In genomic region chr3:141320399-141321108, GRCh38 we compare ENCODE assay signal across 19 cellular contexts. TPM values are rescaled to one million over a fixed set of nuclear protein-coding genes. Genes with fewer than 3 reads are reported as not detected.
DNase-seq lines count a peak whose midpoint lies in the region; ATAC-seq and TF ChIP-seq lines count a peak whose summit lies in the region.
"Had no signal": no experiment of that assay in that cellular context is flagged by ENCODE, and none has a peak within 500 bp of the region (broad histone marks: within the 10 kb centered on the region; RNA-seq: fewer than 3 reads in every experiment).

No MANE protein-coding gene starts in this region.

- H3K4me1 Mint-ChIP-seq in activated T-cell treated with anti-CD3 and anti-CD28 coated beads, Interleukin-2, amount 50 U/mL, for 72 hours (ENCODE audit: low read depth): peaks cover 16% of the 10 kb centered on the region
- peaks cover 22% of the 10 kb centered on the region for H3K4me1 Mint-ChIP-seq in activated T-cell treated with anti-CD3 and anti-CD28 coated beads, Interleukin-2, amount 50 U/mL, for 4 hours (ENCODE audit: low read depth)
- peaks cover 15% of the 10 kb centered on the region for H3K4me1 Mint-ChIP-seq in central memory CD8-positive, alpha-beta T cell
- H3K4me1 Mint-ChIP-seq in stimulated activated memory B cell treated with anti-CD40 and anti-IgM and Interleukin-4, amounts not matched to agents 10 μg/mL and 1 μg/mL and 100 μg/mL, for 72 hours: peaks cover 17% of the 10 kb centered on the region

- H2AFZ ChIP-seq in IMR-90 (replicated peaks; ENCODE audit: low read length, poor library complexity): peak overlapping the region; percentile 6

- peak overlapping the region; percentile 55 for H3K14ac ChIP-seq in IMR-90 (replicated peaks; ENCODE audit: low read depth, low read length)

- dilution Hi-C loops in IMR-90 (cut with HindIII; ENCODE audit: low sequenced_read_pairs, unreplicated experiment): no loop called here

- no TSS peak for BruUV-seq in IMR-90 (replicated peaks; lab: Mats Ljungman, UMichigan)

- no peak overlapping the region for H3K27ac ChIP-seq in IMR-90 (ENCODE audit: insufficient read depth, low read length)
- H3K27ac ChIP-seq: adrenal gland, right atrium auricular region, SJCRH30, tibial nerve had no signal

- H2BK20ac ChIP-seq in IMR-90 (ENCODE audit: low read depth, low read length): peak overlapping the region; percentile 92; the same call in 1 of the 2 replicates

- peak overlapping the region; percentile 22; the same call in 1 of the 2 replicates for H4K5ac ChIP-seq in IMR-90 (ENCODE audit: low read depth, low read length)

- peak overlapping the region; percentile 60; the same call in 1 of the 2 replicates for H3K23ac ChIP-seq in IMR-90 (ENCODE audit: low read depth, low read length)

- POLR2A ChIA-PET in IMR-90 (lab: Charles Lee; ENCODE audit: unreplicated experiment): no interaction called here

- H3K36me3 ChIP-seq in IMR-90 (ENCODE audit: control insufficient read depth, insufficient read depth, low read length): no peaks in the 10 kb centered on the region
- H3K36me3 ChIP-seq: adrenal gland, right atrium auricular region, SJCRH30, tibial nerve had no signal

- no peak for TF ChIP-seq CTCF in IMR-90 (conservative IDR thresholded peaks at IDR 0.05; ENCODE audit: low read depth, low read length)

- H3K18ac ChIP-seq in IMR-90 (ENCODE audit: low read depth, low read length): no peak overlapping the region; the same call in 1 of the 2 replicates

- peaks cover 2% of the 10 kb centered on the region for H3K9me1 ChIP-seq in IMR-90 (ENCODE audit: insufficient read depth, low read length)

- in situ Hi-C loops in IMR-90 (cut with MboI; ENCODE audit: low sequenced_read_pairs): no loop called here

- no peak for ATAC-seq in activated T-cell treated with anti-CD3 and anti-CD28 coated beads, Interleukin-2, amount 50 U/mL, for 72 hours (replicated peaks in 1 of 2)
- no peak for ATAC-seq in activated T-cell treated with anti-CD3 and anti-CD28 coated beads, Interleukin-2, amount 50 U/mL, for 4 hours
- ATAC-seq in IMR-90 (ENCODE audit: low read depth): 0 out of 2 replicates have a peak, but pooled peaks have one; percentile 24
- no peak for ATAC-seq in central memory CD8-positive, alpha-beta T cell (replicated peaks; ENCODE audit: extremely low read depth, poor library complexity, severe bottlenecking)
- no peak for ATAC-seq in stimulated activated memory B cell treated with anti-CD40 and anti-IgM and Interleukin-4, amounts not matched to agents 10 μg/mL and 1 μg/mL and 100 μg/mL, for 72 hours
- ATAC-seq in HG03045 (IDR thresholded peaks at IDR 0.05; ENCODE audit: unreplicated experiment): no peak
- ATAC-seq: HepG2 had no signal

- H3K4me2 ChIP-seq in IMR-90 (ENCODE audit: low read depth, low read length): no peak overlapping the region

- no peak overlapping the region for H3K4me3 Mint-ChIP-seq in activated T-cell treated with anti-CD3 and anti-CD28 coated beads, Interleukin-2, amount 50 U/mL, for 72 hours
- no peak overlapping the region for H3K4me3 Mint-ChIP-seq in activated T-cell treated with anti-CD3 and anti-CD28 coated beads, Interleukin-2, amount 50 U/mL, for 4 hours
- no peak overlapping the region for H3K4me3 Mint-ChIP-seq in central memory CD8-positive, alpha-beta T cell
- H3K4me3 Mint-ChIP-seq in stimulated activated memory B cell treated with anti-CD40 and anti-IgM and Interleukin-4, amounts not matched to agents 10 μg/mL and 1 μg/mL and 100 μg/mL, for 72 hours: no peak overlapping the region

- no peak for TF ChIP-seq POLR2A in IMR-90 (IDR thresholded peaks at IDR 0.05; ENCODE audit: low read depth, low read length)

- no peak for DNase-seq in activated T-cell treated with anti-CD3 and anti-CD28 coated beads, Interleukin-2, amount 50 U/mL, for 72 hours
- no peak for DNase-seq in activated T-cell treated with anti-CD3 and anti-CD28 coated beads, Interleukin-2, amount 50 U/mL, for 4 hours
- DNase-seq in IMR-90 (no peak), cardiac septum (ENCODE audit: low spot score) (no peak), 8988T (no peak)
- no peak for DNase-seq in central memory CD8-positive, alpha-beta T cell (ENCODE audit: low spot score in 2 of 2)
- DNase-seq: adrenal gland; DMS 273 treated with DMSO at 0.1 percent for 48 hours; foreskin melanocyte; mesendoderm; NCI-H1048; NCI-H446 treated with DMSO at 0.1 percent for 48 hours; SJCRH30; stimulated activated CD4-positive, alpha-beta T cell treated with anti-CD3 and anti-CD28 coated beads, Interleukin-1b, Interleukin-23, amount 100 ng/mL, for 48 hours had no signal

- peak overlapping the region; percentile 60 for H3K4ac ChIP-seq in IMR-90 (ENCODE audit: low read depth, low read length)

- no peak overlapping the region for H3K4me3 ChIP-seq in IMR-90 (ENCODE audit: insufficient read depth, low read depth, low read length)
- H3K4me3 ChIP-seq: adrenal gland, right atrium auricular region, SJCRH30, tibial nerve had no signal

- H2BK5ac ChIP-seq in IMR-90 (ENCODE audit: low read depth, low read length, poor library complexity, severe bottlenecking): peak overlapping the region; percentile 45

- CTCF ChIA-PET in IMR-90 (lab: Yijun Ruan, JAX): interaction anchor here (0.7 kb wide), 1 partner anchor 9 kb away, joined by 3 read pairs; no protein-coding TSS in a partner anchor

- H3K27me3 ChIP-seq in IMR-90 (ENCODE audit: control insufficient read depth, insufficient read depth, low read length): no peaks in the 10 kb centered on the region
- H3K27me3 ChIP-seq: adrenal gland, right atrium auricular region, SJCRH30, tibial nerve had no signal

- peak overlapping the region; percentile 4 for H2AK9ac ChIP-seq in IMR-90 (replicated peaks; ENCODE audit: low read depth, low read length, poor library complexity)

- H3K56ac ChIP-seq in IMR-90 (ENCODE audit: extremely low read depth, insufficient read depth, low read length): no peak overlapping the region

- peak overlapping the region; percentile 66; the same call in 2 of the 3 replicates for H2BK15ac ChIP-seq in IMR-90 (ENCODE audit: low read depth, low read length)

- intact Hi-C loops in IMR-90 (cut with micrococcal nuclease): no loop called here
- intact Hi-C loops in cardiac septum (cut with DNase I): no loop called here

- H3K27ac Mint-ChIP-seq in activated T-cell treated with anti-CD3 and anti-CD28 coated beads, Interleukin-2, amount 50 U/mL, for 72 hours: peak overlapping the region; percentile 48
- H3K27ac Mint-ChIP-seq in central memory CD8-positive, alpha-beta T cell (ENCODE audit: low read depth): peak overlapping the region; percentile 21
- peak overlapping the region; percentile 70 for H3K27ac Mint-ChIP-seq in stimulated activated memory B cell treated with anti-CD40 and anti-IgM and Interleukin-4, amounts not matched to agents 10 μg/mL and 1 μg/mL and 100 μg/mL, for 72 hours

- H4K20me1 ChIP-seq in IMR-90 (ENCODE audit: insufficient read depth, low read length): no peaks in the 10 kb centered on the region

- H4K91ac ChIP-seq in IMR-90 (ENCODE audit: insufficient read depth, low read depth, low read length): peak overlapping the region; percentile 36; the same call in 1 of the 2 replicates

- H2AK5ac ChIP-seq in IMR-90 (ENCODE audit: low read depth, low read length): peak overlapping the region; percentile 84; the same call in 1 of the 2 replicates

- no peaks in the 10 kb centered on the region for H3K9me3 ChIP-seq in IMR-90 (ENCODE audit: control insufficient read depth, insufficient read depth, low read length)
- H3K9me3 ChIP-seq: adrenal gland, right atrium auricular region, SJCRH30, tibial nerve had no signal

- H3K9ac ChIP-seq in IMR-90 (ENCODE audit: low read depth, low read length): no peak overlapping the region

- H3K4me1 ChIP-seq in IMR-90 (ENCODE audit: control insufficient read depth, insufficient read depth, low read length): peaks cover 8% of the 10 kb centered on the region; the same call in 1 of the 2 replicates
- H3K4me1 ChIP-seq: adrenal gland, right atrium auricular region, SJCRH30 had no signal

- peak overlapping the region; percentile 58 to 71; a peak in 3 of 4 replicates for H4K8ac ChIP-seq in IMR-90 (ENCODE audit: low read depth in 2 of 2, low read length in 2 of 2)

- TF ChIP-seq RAD21 in IMR-90 (IDR thresholded peaks at IDR 0.05; ENCODE audit: low read length): no peak

- H3K36me3 Mint-ChIP-seq in activated T-cell treated with anti-CD3 and anti-CD28 coated beads, Interleukin-2, amount 50 U/mL, for 72 hours (ENCODE audit: insufficient read depth in 2 of 2): peaks cover 3 to 12% of the 10 kb centered on the region in 2 donors
- H3K36me3 Mint-ChIP-seq in activated T-cell treated with anti-CD3 and anti-CD28 coated beads, Interleukin-2, amount 50 U/mL, for 4 hours (ENCODE audit: insufficient read depth): no peaks in the 10 kb centered on the region
- peaks cover 3% of the 10 kb centered on the region for H3K36me3 Mint-ChIP-seq in central memory CD8-positive, alpha-beta T cell (ENCODE audit: insufficient read depth)
- peaks cover 7% of the 10 kb centered on the region for H3K36me3 Mint-ChIP-seq in stimulated activated memory B cell treated with anti-CD40 and anti-IgM and Interleukin-4, amounts not matched to agents 10 μg/mL and 1 μg/mL and 100 μg/mL, for 72 hours

- no peaks in the 10 kb centered on the region for H3K79me1 ChIP-seq in IMR-90 (ENCODE audit: low read depth in 1 of 2, low read length in 2 of 2)

- H2BK120ac ChIP-seq in IMR-90 (ENCODE audit: low read depth, low read length): peak overlapping the region; percentile 73

- H3K27me3 Mint-ChIP-seq in activated T-cell treated with anti-CD3 and anti-CD28 coated beads, Interleukin-2, amount 50 U/mL, for 72 hours (ENCODE audit: low read depth): no peaks in the 10 kb centered on the region
- H3K27me3 Mint-ChIP-seq in activated T-cell treated with anti-CD3 and anti-CD28 coated beads, Interleukin-2, amount 50 U/mL, for 4 hours (ENCODE audit: low read depth): no peaks in the 10 kb centered on the region
- no peaks in the 10 kb centered on the region for H3K27me3 Mint-ChIP-seq in central memory CD8-positive, alpha-beta T cell
- H3K27me3 Mint-ChIP-seq in stimulated activated memory B cell treated with anti-CD40 and anti-IgM and Interleukin-4, amounts not matched to agents 10 μg/mL and 1 μg/mL and 100 μg/mL, for 72 hours: no peaks in the 10 kb centered on the region

- peaks cover 5 to 7% of the 10 kb centered on the region in 2 donors for H3K9me3 Mint-ChIP-seq in activated T-cell treated with anti-CD3 and anti-CD28 coated beads, Interleukin-2, amount 50 U/mL, for 72 hours
- peaks cover 12% of the 10 kb centered on the region for H3K9me3 Mint-ChIP-seq in activated T-cell treated with anti-CD3 and anti-CD28 coated beads, Interleukin-2, amount 50 U/mL, for 4 hours
- no peaks in the 10 kb centered on the region for H3K9me3 Mint-ChIP-seq in central memory CD8-positive, alpha-beta T cell
- H3K9me3 Mint-ChIP-seq in stimulated activated memory B cell treated with anti-CD40 and anti-IgM and Interleukin-4, amounts not matched to agents 10 μg/mL and 1 μg/mL and 100 μg/mL, for 72 hours: peaks cover 10% of the 10 kb centered on the region

RNA-seq across cellular contexts. Expression of gene ZBTB38, which starts 47.8 kb away (rescaled TPM):
- total RNA-seq in activated T-cell treated with anti-CD3 and anti-CD28 coated beads, Interleukin-2, amount 50 U/mL, for 72 hours: 10 to 100 TPM; 50.7 to 82.9 TPM
- total RNA-seq in activated T-cell treated with anti-CD3 and anti-CD28 coated beads, Interleukin-2, amount 50 U/mL, for 4 hours: 10 to 100 TPM; 15.4 to 22.5 (median 21.0) TPM
- total RNA-seq in IMR-90 (2012; rRNA removed) (230 and 274 TPM in 2 replicates), cardiac septum (119 TPM)
- 44.9 and 45.1 TPM in 2 replicates for polyA plus RNA-seq in IMR-90 (2012; rRNA removed)
- polyA plus RNA-seq in IMR-90 (2012; cell fraction: cytosol; rRNA removed): 15.3 and 16.3 TPM in 2 replicates
- 12.9 and 53.4 TPM in 2 replicates for polyA plus RNA-seq in IMR-90 (2012; cell fraction: nucleus; rRNA removed; ENCODE audit: low replicate concordance)
